ENCODE assay signal across 27 cellular contexts in genomic region chr16:86221085-86221484, GRCh38.
DNase-seq lines count a peak whose midpoint lies in the region; ATAC-seq and TF ChIP-seq lines count a peak whose summit lies in the region.
"Had no signal": no experiment of that assay in that cellular context is flagged by ENCODE, and none has a peak within 500 bp of the region (broad histone marks: within the 10 kb centered on the region; RNA-seq: fewer than 3 reads in every experiment).

No MANE protein-coding gene starts in this region.

- H3K4me2 ChIP-seq in fibroblast of lung (ENCODE audit: extremely low read depth, insufficient read depth, low read length) = peak overlapping the region; percentile 49

- WGBS in sigmoid colon, 2 donors = 80 to 82% methylated on average over 8 of the region's 8 CpGs

- no peak overlapping the region for H2AFZ ChIP-seq in fibroblast of lung (ENCODE audit: low read length)

- no peaks in the 10 kb centered on the region for H4K20me1 ChIP-seq in fibroblast of lung (ENCODE audit: control insufficient read depth, extremely low read depth, insufficient read depth, low read length)

- intact Hi-C loops in sigmoid colon (cut with DNase I) = no loop called here
- intact Hi-C loops in activated T-helper 1 cell treated with anti-CD3 and anti-CD28 coated beads, Interleukin-12 subunit alpha, Interleukin-12 subunit beta, Interleukin-2, Interleukin-4 antibody, amounts not matched to agents 30 ng/mL and 10 ng/mL and 1 ng/mL, durations not matched to agents 14 hours and 24 hours and 36 hours (cut with micrococcal nuclease) = no loop called here

- peak overlapping the region; percentile 86 for H3K27ac ChIP-seq in SJSA1
- peak overlapping the region; percentile 84 for H3K27ac ChIP-seq in fibroblast of lung (ENCODE audit: insufficient read depth, low read length)
- no peak overlapping the region for H3K27ac ChIP-seq in sigmoid colon
- H3K27ac ChIP-seq: C4-2B, SJCRH30 had no signal

- no peak for TF ChIP-seq POLR2A in sigmoid colon (IDR thresholded peaks at IDR 0.05)

- TF ChIP-seq EP300 in sigmoid colon (IDR thresholded peaks at IDR 0.05) = no peak

- H3K79me2 ChIP-seq in fibroblast of lung (ENCODE audit: control insufficient read depth, insufficient read depth, low read length) = peaks cover 2% of the 10 kb centered on the region

- H3K4me3 Mint-ChIP-seq in activated T-helper 1 cell treated with anti-CD3 and anti-CD28 coated beads, Interleukin-12 subunit alpha, Interleukin-12 subunit beta, Interleukin-2, Interleukin-4 antibody, amounts not matched to agents 30 ng/mL and 10 ng/mL and 1 ng/mL, durations not matched to agents 14 hours and 24 hours and 36 hours = no peak overlapping the region
- H3K4me3 Mint-ChIP-seq: activated T-helper 17 cell treated with anti-CD3 and anti-CD28 coated beads, Interleukin-2, amount 50 U/mL, for 72 hours; stimulated activated naive CD8-positive, alpha-beta T cell treated with anti-CD3 and anti-CD28 coated beads, Interleukin-15, Interleukin-2, amounts not matched to agents 100 ng/mL and 50 ng/mL, for 24 hours; WTC11 had no signal

- H3K4me1 ChIP-seq in SJSA1 (replicated peaks) (peaks cover 73% of the 10 kb centered on the region), fibroblast of lung (ENCODE audit: control insufficient read depth, extremely low read depth, insufficient read depth, low read length) (peaks cover 29% of the 10 kb centered on the region), sigmoid colon (peaks cover 0 to 7% (median 0%) of the 10 kb centered on the region in 4 donors)
- H3K4me1 ChIP-seq: Caco-2 had no signal

- no peaks in the 10 kb centered on the region for H3K36me3 Mint-ChIP-seq in activated T-helper 1 cell treated with anti-CD3 and anti-CD28 coated beads, Interleukin-12 subunit alpha, Interleukin-12 subunit beta, Interleukin-2, Interleukin-4 antibody, amounts not matched to agents 30 ng/mL and 10 ng/mL and 1 ng/mL, durations not matched to agents 14 hours and 24 hours and 36 hours (ENCODE audit: low read depth)
- H3K36me3 Mint-ChIP-seq: activated naive CD4-positive, alpha-beta T cell treated with anti-CD3 and anti-CD28 coated beads, Interleukin-2, amount 50 U/mL, for 72 hours; WTC11 had no signal

- no peak for ATAC-seq in GM19455 (IDR thresholded peaks at IDR 0.05; ENCODE audit: unreplicated experiment)
- ATAC-seq: activated naive CD4-positive, alpha-beta T cell treated with anti-CD3 and anti-CD28 coated beads, Interleukin-2, amount 50 U/mL, for 72 hours; activated T-helper 17 cell treated with anti-CD3 and anti-CD28 coated beads, Interleukin-2, amount 50 U/mL, for 72 hours; K562; WTC11 had no signal

- no peak overlapping the region for H3K27ac Mint-ChIP-seq in activated T-helper 1 cell treated with anti-CD3 and anti-CD28 coated beads, Interleukin-12 subunit alpha, Interleukin-12 subunit beta, Interleukin-2, Interleukin-4 antibody, amounts not matched to agents 30 ng/mL and 10 ng/mL and 1 ng/mL, durations not matched to agents 14 hours and 24 hours and 36 hours
- H3K27ac Mint-ChIP-seq: activated naive CD4-positive, alpha-beta T cell treated with anti-CD3 and anti-CD28 coated beads, Interleukin-2, amount 50 U/mL, for 72 hours; activated T-helper 17 cell treated with anti-CD3 and anti-CD28 coated beads, Interleukin-2, amount 50 U/mL, for 72 hours; progenitor cell of endocrine pancreas; stimulated activated naive CD8-positive, alpha-beta T cell treated with anti-CD3 and anti-CD28 coated beads, Interleukin-15, Interleukin-2, amounts not matched to agents 100 ng/mL and 50 ng/mL, for 24 hours; WTC11 had no signal

- in situ Hi-C loops in GM13977 (cut with MboI; ENCODE audit: low pct_unique_long_range_greater_than_20kb, low sequenced_read_pairs, unreplicated experiment) = no loop called here

- no peak for TF ChIP-seq CTCF in AG09309 (IDR thresholded peaks at IDR 0.05; ENCODE audit: control insufficient read depth, insufficient read depth, low read depth, low read length, missing control alignments)
- no peak for TF ChIP-seq CTCF in fibroblast of lung (conservative IDR thresholded peaks at IDR 0.05 in 1 of 2, IDR thresholded peaks at IDR 0.05 in 1 of 2; ENCODE audit: low read depth in 1 of 2, low read length in 2 of 2)
- no peak for TF ChIP-seq CTCF in sigmoid colon (IDR thresholded peaks at IDR 0.05)
- no peak for TF ChIP-seq CTCF in GM13977 (IDR thresholded peaks at IDR 0.05; ENCODE audit: extremely low read depth, insufficient read depth, missing control alignments)

- no peaks in the 10 kb centered on the region for H3K4me1 Mint-ChIP-seq in activated T-helper 1 cell treated with anti-CD3 and anti-CD28 coated beads, Interleukin-12 subunit alpha, Interleukin-12 subunit beta, Interleukin-2, Interleukin-4 antibody, amounts not matched to agents 30 ng/mL and 10 ng/mL and 1 ng/mL, durations not matched to agents 14 hours and 24 hours and 36 hours (ENCODE audit: low read depth)
- H3K4me1 Mint-ChIP-seq: activated T-helper 17 cell treated with anti-CD3 and anti-CD28 coated beads, Interleukin-2, amount 50 U/mL, for 72 hours had no signal

- H3K4me3 ChIP-seq in AG09309 (ENCODE audit: control insufficient read depth, low read depth, low read length) = no peak overlapping the region
- H3K4me3 ChIP-seq in SJSA1 = peak overlapping the region; percentile 43
- H3K4me3 ChIP-seq in fibroblast of lung (replicated peaks in 1 of 4; ENCODE audit: control extremely low read depth in 1 of 4, insufficient read depth in 1 of 4, low read depth in 3 of 4, low read length in 4 of 4) = peak overlapping the region in 3 of 4 experiments; percentile 41 to 84 (median 51)
- H3K4me3 ChIP-seq in sigmoid colon = no peak overlapping the region
- H3K4me3 ChIP-seq: K562, lung, SJCRH30 had no signal

- no peaks in the 10 kb centered on the region for H3K9me3 Mint-ChIP-seq in activated T-helper 1 cell treated with anti-CD3 and anti-CD28 coated beads, Interleukin-12 subunit alpha, Interleukin-12 subunit beta, Interleukin-2, Interleukin-4 antibody, amounts not matched to agents 30 ng/mL and 10 ng/mL and 1 ng/mL, durations not matched to agents 14 hours and 24 hours and 36 hours
- H3K9me3 Mint-ChIP-seq: activated naive CD4-positive, alpha-beta T cell treated with anti-CD3 and anti-CD28 coated beads, Interleukin-2, amount 50 U/mL, for 72 hours; activated T-helper 17 cell treated with anti-CD3 and anti-CD28 coated beads, Interleukin-2, amount 50 U/mL, for 72 hours; stimulated activated naive CD8-positive, alpha-beta T cell treated with anti-CD3 and anti-CD28 coated beads, Interleukin-15, Interleukin-2, amounts not matched to agents 100 ng/mL and 50 ng/mL, for 24 hours; WTC11 had no signal

- no peak overlapping the region for H3K9ac ChIP-seq in fibroblast of lung (ENCODE audit: insufficient read depth, low read length)

- peaks cover 5% of the 10 kb centered on the region for H3K27me3 Mint-ChIP-seq in activated T-helper 1 cell treated with anti-CD3 and anti-CD28 coated beads, Interleukin-12 subunit alpha, Interleukin-12 subunit beta, Interleukin-2, Interleukin-4 antibody, amounts not matched to agents 30 ng/mL and 10 ng/mL and 1 ng/mL, durations not matched to agents 14 hours and 24 hours and 36 hours (ENCODE audit: insufficient read depth)

- DNase-seq in AG09309 (ENCODE audit: low read depth) = peak; percentile 17
- DNase-seq in SJSA1 (ENCODE audit: low read depth in 1 of 2, low spot score in 2 of 2) = peak; percentile 70 to 77
- peak; percentile 86 to 89 for DNase-seq in fibroblast of lung (ENCODE audit: low read depth in 2 of 2)
- peak; percentile 55 for DNase-seq in sigmoid colon
- DNase-seq in GM13977 (ENCODE audit: low spot score) = no peak
- DNase-seq in activated T-helper 1 cell treated with anti-CD3 and anti-CD28 coated beads, Interleukin-12 subunit alpha, Interleukin-12 subunit beta, Interleukin-2, Interleukin-4 antibody, amounts not matched to agents 30 ng/mL and 10 ng/mL and 1 ng/mL, durations not matched to agents 14 hours and 24 hours and 36 hours (ENCODE audit: low spot score) = no peak
- no peak for DNase-seq in activated T-cell treated with anti-CD3 and anti-CD28 coated beads, Interleukin-2, amount 50 U/mL, for 1 hour
- DNase-seq: activated CD4-positive, alpha-beta T cell treated with anti-CD3 and anti-CD28 coated beads, Interleukin-2, amount 50 U/mL, for 4 hours; Caco-2; central memory CD4-positive, alpha-beta T cell; dermis blood vessel endothelial cell; DMS79; glutamatergic neuron; NCI-H1417; NCI-H2029 treated with DMSO at 0.1 percent for 48 hours; NCI-H345; NCI-H748 treated with DMSO at 0.1 percent for 48 hours; SJCRH30 had no signal

- H3K36me3 ChIP-seq in SJSA1 (peaks cover 17% of the 10 kb centered on the region), fibroblast of lung (ENCODE audit: control insufficient read depth, insufficient read depth, low read length) (no peaks in the 10 kb centered on the region), sigmoid colon (no peaks in the 10 kb centered on the region)
- H3K36me3 ChIP-seq: SJCRH30 had no signal

- H3K9me3 ChIP-seq in SJSA1 (replicated peaks) = no peaks in the 10 kb centered on the region
- no peaks in the 10 kb centered on the region for H3K9me3 ChIP-seq in fibroblast of lung (ENCODE audit: control insufficient read depth, insufficient read depth, low read depth, low read length)
- H3K9me3 ChIP-seq in sigmoid colon = no peaks in the 10 kb centered on the region
- H3K9me3 ChIP-seq: Caco-2, SJCRH30 had no signal

- H3K27me3 ChIP-seq in SJSA1 (replicated peaks) (no peaks in the 10 kb centered on the region), fibroblast of lung (ENCODE audit: control insufficient read depth, insufficient read depth, low read length) (no peaks in the 10 kb centered on the region), sigmoid colon (no peaks in the 10 kb centered on the region)
- H3K27me3 ChIP-seq: SJCRH30 had no signal

Comparison
In these comparisons a context has a peak if more than half of its experiments do, and no peak if none do; other contexts are left out.
1. DNase-seq: peak in AG09309 (single experiment), SJSA1 (2 of 2), fibroblast of lung (2 of 2) and sigmoid colon (single experiment); none in GM13977 (single experiment), activated T-helper 1 cell treated with anti-CD3 and anti-CD28 coated beads, Interleukin-12 subunit alpha, Interleukin-12 subunit beta, Interleukin-2, Interleukin-4 antibody, amounts not matched to agents 30 ng/mL and 10 ng/mL and 1 ng/mL, durations not matched to agents 14 hours and 24 hours and 36 hours (single experiment) and activated T-cell treated with anti-CD3 and anti-CD28 coated beads, Interleukin-2, amount 50 U/mL, for 1 hour (single experiment).
2. H3K4me3 ChIP-seq: peak in SJSA1 (single experiment) and fibroblast of lung (3 of 4); none in AG09309 (single experiment) and sigmoid colon (0 of 4).
3. H3K27ac ChIP-seq: peak in SJSA1 (single experiment) and fibroblast of lung (single experiment); none in sigmoid colon (0 of 4).